ENCODE assay signal across 11 cellular contexts in the genomic region with DNA sequence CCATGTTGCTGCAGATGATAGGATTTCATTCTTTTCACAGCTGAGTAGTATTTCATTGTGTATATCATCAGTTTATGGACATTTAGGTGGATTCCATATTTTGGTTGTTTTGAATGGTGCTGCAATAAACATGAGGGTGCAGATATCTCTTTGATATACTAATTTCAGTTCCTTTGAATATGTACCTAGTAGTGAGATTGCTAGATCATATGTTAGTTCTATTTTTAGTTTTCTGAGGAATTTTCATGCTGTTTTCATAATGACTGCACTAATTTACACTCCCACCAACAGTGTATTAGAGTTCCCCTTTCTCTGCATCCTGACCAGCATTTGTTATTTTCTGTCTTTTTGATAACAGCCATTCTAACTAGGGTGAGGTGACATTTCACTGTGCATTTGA.
"Had no signal": no experiment of that assay in that cellular context is flagged by ENCODE, and none has a peak within 500 bp of the region (broad histone marks: within the 10 kb centered on the region; RNA-seq: fewer than 3 reads in every experiment).

No MANE protein-coding gene starts in this region.

- H3K4me3 Mint-ChIP-seq: GM23338, H9, HFFc6 had no signal

- H3K9me3 ChIP-seq: HAP-1 had no signal

- H3K27ac Mint-ChIP-seq: GM23338, H9, HFFc6 had no signal

- H3K27ac ChIP-seq: GM23248 had no signal

- H3K9me3 Mint-ChIP-seq: GM23338, H9 had no signal

- ATAC-seq: GM23338, HCT116 had no signal

- H3K36me3 ChIP-seq: HAP-1 had no signal

- H3K4me3 ChIP-seq: GM23248, GM23338, HAP-1 had no signal

- H3K4me1 ChIP-seq: HAP-1 had no signal

- FAIRE-seq: H1, H54 had no signal

- DNase-seq: GM23248, GOT3, H7, H9, HCEC 1CT, HFFc6 had no signal
